Comparison of ENCODE assay signal across 7 cellular contexts in genomic region chr20:42906120-42906519, GRCh38.
"Had no signal": no experiment of that assay in that cellular context is flagged by ENCODE, and none has a peak within 500 bp of the region (broad histone marks: within the 10 kb centered on the region; RNA-seq: fewer than 3 reads in every experiment).

No MANE protein-coding gene starts in this region.

- H3K27ac Mint-ChIP-seq: HFFc6 had no signal

- H3K4me1 ChIP-seq: HAP-1 had no signal

- ATAC-seq: HCT116 had no signal

- H3K9ac ChIP-seq: GM23248 had no signal

- H2AFZ ChIP-seq: GM23248 had no signal

- DNase-seq: GM23248, GOT3, H7, HFFc6, IMR-90 had no signal

- H3K27ac ChIP-seq: GM23248 had no signal

- H3K9me3 ChIP-seq: HAP-1 had no signal

- H3K36me3 ChIP-seq: HAP-1 had no signal

- H3K4me3 ChIP-seq: GM23248, HAP-1 had no signal

- H3K4me3 Mint-ChIP-seq: HFFc6 had no signal
